ENCODE assay signal across 21 cellular contexts in genomic region chr4:152363086-152363485, GRCh38.
DNase-seq lines count a peak whose midpoint lies in the region; ATAC-seq and TF ChIP-seq lines count a peak whose summit lies in the region.
"Had no signal": no experiment of that assay in that cellular context is flagged by ENCODE, and none has a peak within 500 bp of the region (broad histone marks: within the 10 kb centered on the region; RNA-seq: fewer than 3 reads in every experiment).

No MANE protein-coding gene starts in this region.

- H3K9ac ChIP-seq in mesenchymal stem cell (ENCODE audit: low read length), result peak overlapping the region; percentile 73
- H3K9ac ChIP-seq: KMS-11 had no signal

- H3K27me3 ChIP-seq in mesenchymal stem cell (ENCODE audit: control insufficient read depth in 1 of 2, insufficient read depth in 1 of 2, low read length in 2 of 2) (no peaks in the 10 kb centered on the region), SJCRH30 (no peaks in the 10 kb centered on the region)
- H3K27me3 ChIP-seq: testis had no signal

- no peak overlapping the region for H4K8ac ChIP-seq in mesenchymal stem cell (ENCODE audit: low read length)

- DNase-seq in AG08396 (ENCODE audit: low spot score), result peak; percentile 9
- DNase-seq in HCEC 1CT, result peak; percentile 69
- DNase-seq in epithelial cell of prostate (ENCODE audit: low read depth, low spot score), result no peak
- peak; percentile 13 for DNase-seq in mesenchymal stem cell
- no peak for DNase-seq in T-helper 2 cell treated with Interferon-gamma antibody and Interleukin-4, amounts not matched to agents 5 μg/mL and 100 μg/mL, for 36 hours (ENCODE audit: low spot score)
- no peak for DNase-seq in SJCRH30
- DNase-seq in WTC11 (ENCODE audit: low spot score), result no peak
- DNase-seq: ACHN; activated CD4-positive, alpha-beta T cell treated with anti-CD3 and anti-CD28 coated beads for 48 hours; anterior cingulate cortex; central memory CD4-positive, alpha-beta T cell; hypothalamus; NCI-H1092; NCI-H2081; NCI-H510A; stimulated activated CD4-positive, alpha-beta T cell treated with anti-CD3 and anti-CD28 coated beads, Interleukin-15, amount 100 ng/mL, for 24 hours; testis had no signal

- no peak overlapping the region for H2AK5ac ChIP-seq in mesenchymal stem cell (ENCODE audit: low read length, severe bottlenecking)

- no peak overlapping the region for H3K27ac Mint-ChIP-seq in T-helper 2 cell treated with Interferon-gamma antibody and Interleukin-4, amounts not matched to agents 5 μg/mL and 100 μg/mL, for 36 hours
- no peak overlapping the region; the same call in 1 of the 2 replicates for H3K27ac Mint-ChIP-seq in WTC11
- H3K27ac Mint-ChIP-seq: mesothelial cell of epicardium had no signal

- no peak overlapping the region for H3K14ac ChIP-seq in mesenchymal stem cell (ENCODE audit: low read length in 2 of 2)

- H3K27ac ChIP-seq in epithelial cell of prostate, result peak overlapping the region; percentile 6
- H3K27ac ChIP-seq in mesenchymal stem cell (ENCODE audit: low read length, poor library complexity, severe bottlenecking), result no peak overlapping the region
- no peak overlapping the region for H3K27ac ChIP-seq in SJCRH30
- H3K27ac ChIP-seq: KMS-11, testis had no signal

- peaks cover 21% of the 10 kb centered on the region for H3K36me3 Mint-ChIP-seq in T-helper 2 cell treated with Interferon-gamma antibody and Interleukin-4, amounts not matched to agents 5 μg/mL and 100 μg/mL, for 36 hours (ENCODE audit: low read depth)
- H3K36me3 Mint-ChIP-seq in WTC11, result peaks cover 7% of the 10 kb centered on the region; the same call in 1 of the 2 replicates

- TF ChIP-seq CTCF in WTC11 (IDR thresholded peaks at IDR 0.05), result no peak

- H3K9me3 Mint-ChIP-seq in T-helper 2 cell treated with Interferon-gamma antibody and Interleukin-4, amounts not matched to agents 5 μg/mL and 100 μg/mL, for 36 hours, result peaks cover 3% of the 10 kb centered on the region
- no peaks in the 10 kb centered on the region; the same call in 1 of the 2 replicates for H3K9me3 Mint-ChIP-seq in WTC11

- H3K4me3 ChIP-seq in mesenchymal stem cell (ENCODE audit: insufficient read depth in 1 of 2, low read depth in 1 of 2, low read length in 2 of 2) (no peak overlapping the region), SJCRH30 (no peak overlapping the region)
- H3K4me3 ChIP-seq: testis had no signal

- no peaks in the 10 kb centered on the region for H3K27me3 Mint-ChIP-seq in T-helper 2 cell treated with Interferon-gamma antibody and Interleukin-4, amounts not matched to agents 5 μg/mL and 100 μg/mL, for 36 hours (ENCODE audit: low read depth)
- no peaks in the 10 kb centered on the region for H3K27me3 Mint-ChIP-seq in WTC11 (ENCODE audit: low read depth)

- no peak overlapping the region for H3K4ac ChIP-seq in mesenchymal stem cell (ENCODE audit: low read depth in 1 of 2, low read length in 2 of 2)

- H3K79me1 ChIP-seq in mesenchymal stem cell (replicated peaks; ENCODE audit: low read length, poor library complexity, severe bottlenecking), result peaks cover 13% of the 10 kb centered on the region

- H2BK120ac ChIP-seq in mesenchymal stem cell (ENCODE audit: low read depth, low read length), result no peak overlapping the region

- no peaks in the 10 kb centered on the region for H3K9me3 ChIP-seq in mesenchymal stem cell (ENCODE audit: control insufficient read depth, low read length)
- no peaks in the 10 kb centered on the region; the same call in 1 of the 2 replicates for H3K9me3 ChIP-seq in SJCRH30 (replicated peaks)
- H3K9me3 ChIP-seq: testis had no signal

- ATAC-seq in GM21360 (IDR thresholded peaks at IDR 0.05; ENCODE audit: unreplicated experiment) (no peak), WTC11 (no peak)
- ATAC-seq: esophagus mucosa had no signal

- H2AFZ ChIP-seq in mesenchymal stem cell (ENCODE audit: low read depth, low read length), result no peak overlapping the region

- no peak overlapping the region for H3K4me2 ChIP-seq in mesenchymal stem cell (ENCODE audit: low read length, poor library complexity, severe bottlenecking)
- H3K4me2 ChIP-seq: KMS-11 had no signal

- H2BK12ac ChIP-seq in mesenchymal stem cell (ENCODE audit: low read length in 2 of 2), result no peak overlapping the region

- H2BK15ac ChIP-seq in mesenchymal stem cell (ENCODE audit: low read depth, poor library complexity, severe bottlenecking), result no peak overlapping the region

- H2BK5ac ChIP-seq in mesenchymal stem cell (ENCODE audit: low read depth, low read length, poor library complexity, severe bottlenecking), result no peak overlapping the region

- H3K18ac ChIP-seq in mesenchymal stem cell (ENCODE audit: low read depth in 1 of 2, low read length in 2 of 2), result no peak overlapping the region

- no peaks in the 10 kb centered on the region for H3K36me3 ChIP-seq in mesenchymal stem cell (ENCODE audit: control insufficient read depth in 1 of 2, insufficient read depth in 2 of 2, low read depth in 1 of 2, low read length in 2 of 2)
- H3K36me3 ChIP-seq in SJCRH30, result no peaks in the 10 kb centered on the region

- peaks cover 11% of the 10 kb centered on the region for H3K4me1 Mint-ChIP-seq in T-helper 2 cell treated with Interferon-gamma antibody and Interleukin-4, amounts not matched to agents 5 μg/mL and 100 μg/mL, for 36 hours (ENCODE audit: low read depth)
- H3K4me1 Mint-ChIP-seq in WTC11, result peaks cover 2% of the 10 kb centered on the region; the same call in 1 of the 2 replicates

- no peak overlapping the region for H4K91ac ChIP-seq in mesenchymal stem cell (ENCODE audit: low read length)

- H3K4me1 ChIP-seq in mesenchymal stem cell (ENCODE audit: control insufficient read depth, insufficient read depth, low read depth, low read length) (no peaks in the 10 kb centered on the region), SJCRH30 (no peaks in the 10 kb centered on the region)
- H3K4me1 ChIP-seq: testis had no signal

- no peak overlapping the region for H3K4me3 Mint-ChIP-seq in T-helper 2 cell treated with Interferon-gamma antibody and Interleukin-4, amounts not matched to agents 5 μg/mL and 100 μg/mL, for 36 hours
- H3K4me3 Mint-ChIP-seq in WTC11, result no peak overlapping the region
- H3K4me3 Mint-ChIP-seq: mesothelial cell of epicardium had no signal

- CTCF ChIA-PET in WTC11 (lab: Charles Lee), result no interaction called here

- no peak overlapping the region for H3K23ac ChIP-seq in mesenchymal stem cell (ENCODE audit: low read length in 2 of 2)

- POLR2A ChIA-PET in WTC11 (lab: Charles Lee), result no interaction called here

TF ChIP-seq in WTC11, 78 proteins besides CTCF, POLR2A, EP300 and RAD21:
- TF ChIP-seq NFATC4 (CRISPR knock-in tag; IDR thresholded peaks at IDR 0.05), result no peak
- no peak for TF ChIP-seq ATF6 (CRISPR knock-in tag; IDR thresholded peaks at IDR 0.05)
TF ChIP-seq in WTC11: peak in this region for 0.

Comparison
In these comparisons a context has a peak if more than half of its experiments do, and no peak if none do; other contexts are left out.
1. DNase-seq: peak in AG08396 (single experiment), HCEC 1CT (single experiment) and mesenchymal stem cell (single experiment); none in epithelial cell of prostate (single experiment), T-helper 2 cell treated with Interferon-gamma antibody and Interleukin-4, amounts not matched to agents 5 μg/mL and 100 μg/mL, for 36 hours (single experiment), SJCRH30 (0 of 2) and WTC11 (single experiment).